Comparison of ENCODE assay signal across 1 cellular context in genomic region chr18:10838594-10838993, GRCh38.
TF ChIP-seq lines count a peak whose summit lies in the region.

No MANE protein-coding gene starts in this region.

TF ChIP-seq in GM12878, 131 proteins besides CTCF, POLR2A, EP300 and RAD21 (continued from another document):
- TF ChIP-seq BRCA1 (IDR thresholded peaks at IDR 0.05; ENCODE audit: low read depth, low read length) (no peak), RELA (IDR thresholded peaks at IDR 0.05; ENCODE audit: borderline replicate concordance, partially characterized antibody) (no peak), BACH1 (IDR thresholded peaks at IDR 0.05; ENCODE audit: borderline replicate concordance) (peak; percentile 65; the same call in 1 of the 2 replicates), SPI1 (IDR thresholded peaks at IDR 0.05; ENCODE audit: borderline replicate concordance, insufficient read depth, low read depth, low read length) (no peak), MTA3 (IDR thresholded peaks at IDR 0.05; ENCODE audit: borderline replicate concordance, low read length) (no peak), ZNF217 (IDR thresholded peaks at IDR 0.05) (no peak), POU2F2 (IDR thresholded peaks at IDR 0.05; ENCODE audit: borderline replicate concordance, low read depth, low read length) (no peak), KLF5 (IDR thresholded peaks at IDR 0.05; ENCODE audit: partially characterized antibody) (no peak), PAX5 (IDR thresholded peaks at IDR 0.05; ENCODE audit: borderline replicate concordance, low read depth, low read length) (0 out of 2 replicates have a peak, but pooled peaks have one; percentile 45), CREB1 (IDR thresholded peaks at IDR 0.05; ENCODE audit: low read depth) (peak; percentile 91), BCL11A (IDR thresholded peaks at IDR 0.05; ENCODE audit: low read depth, low read length) (0 out of 2 replicates have a peak, but pooled peaks have one; percentile 31), FOXM1 (IDR thresholded peaks at IDR 0.05; ENCODE audit: low read depth, low read length) (0 out of 2 replicates have a peak, but pooled peaks have one; percentile 17), POLR2AphosphoS5 (IDR thresholded peaks at IDR 0.05; ENCODE audit: low read length) (no peak; the same call in 1 of the 2 replicates), ZBTB40 (IDR thresholded peaks at IDR 0.05; ENCODE audit: borderline replicate concordance) (no peak), NKRF (conservative IDR thresholded peaks at IDR 0.05) (no peak), ETV6 (conservative IDR thresholded peaks at IDR 0.05 in 1 of 2, IDR thresholded peaks at IDR 0.05 in 1 of 2; ENCODE audit: borderline replicate concordance in 1 of 2, low read depth in 1 of 2) (peak in 1 of 2 experiments; percentile 67; a peak in 1 of 4 replicates), MEF2B (IDR thresholded peaks at IDR 0.05; ENCODE audit: partially characterized antibody, poor library complexity, severe bottlenecking) (peak; percentile 28), EZH2 (IDR thresholded peaks at IDR 0.05; ENCODE audit: borderline replicate concordance, control insufficient read depth, low read depth, low read length) (no peak), RAD51 (IDR thresholded peaks at IDR 0.05) (peak; percentile 44; the same call in 1 of the 2 replicates), TAF1 (IDR thresholded peaks at IDR 0.05; ENCODE audit: borderline replicate concordance, low read depth, low read length) (no peak), MYB (IDR thresholded peaks at IDR 0.05; ENCODE audit: borderline replicate concordance, low read depth, low read length) (no peak)
